ENCODE assay signal across 9 cellular contexts in genomic region chr4:70559216-70559830, GRCh38. TPM values are rescaled to one million over a fixed set of nuclear protein-coding genes. Genes with fewer than 3 reads are reported as not detected.
DNase-seq lines count a peak whose midpoint lies in the region; ATAC-seq, FAIRE-seq and TF ChIP-seq lines count a peak whose summit lies in the region.
"Had no signal": no experiment of that assay in that cellular context is flagged by ENCODE, and none has a peak within 500 bp of the region (broad histone marks: within the 10 kb centered on the region; RNA-seq: fewer than 3 reads in every experiment).

No MANE protein-coding gene starts in this region.

- FAIRE-seq in astrocyte (lab: Jason Lieb, UNC) = peak; percentile 54

- no peaks in the 10 kb centered on the region for H3K9me3 ChIP-seq in CD4-positive, CD25-positive, alpha-beta regulatory T cell (ENCODE audit: control insufficient read depth in 2 of 2, low read length in 2 of 2)
- H3K9me3 ChIP-seq in OCI-LY3 (ENCODE audit: insufficient read depth, low read length) = no peaks in the 10 kb centered on the region
- H3K9me3 ChIP-seq in astrocyte (ENCODE audit: insufficient read depth, low read depth, low read length) = no peaks in the 10 kb centered on the region

- no peaks in the 10 kb centered on the region for H3K27me3 ChIP-seq in CD4-positive, CD25-positive, alpha-beta regulatory T cell (ENCODE audit: control insufficient read depth, insufficient read depth, low read length)
- H3K27me3 ChIP-seq in OCI-LY3 (ENCODE audit: low read depth, low read length) (no peaks in the 10 kb centered on the region), astrocyte (ENCODE audit: insufficient read depth, low read length) (no peaks in the 10 kb centered on the region)

- H3K79me2 ChIP-seq in OCI-LY3 (ENCODE audit: low read length) (no peaks in the 10 kb centered on the region), astrocyte (ENCODE audit: insufficient read depth, low read length) (no peaks in the 10 kb centered on the region)

- H3K27ac ChIP-seq in CD4-positive, CD25-positive, alpha-beta regulatory T cell (ENCODE audit: insufficient read depth, low read length, poor library complexity, severe bottlenecking) = no peak overlapping the region
- H3K27ac ChIP-seq in OCI-LY3 (ENCODE audit: low read length) = no peak overlapping the region
- H3K27ac ChIP-seq in astrocyte (ENCODE audit: low read depth, low read length) = no peak overlapping the region

- no peaks in the 10 kb centered on the region for H3K36me3 ChIP-seq in CD4-positive, CD25-positive, alpha-beta regulatory T cell (ENCODE audit: control insufficient read depth, insufficient read depth, low read length)
- H3K36me3 ChIP-seq in OCI-LY3 (replicated peaks; ENCODE audit: low read depth, low read length) (no peaks in the 10 kb centered on the region), astrocyte (ENCODE audit: insufficient read depth, low read length) (no peaks in the 10 kb centered on the region)

- no peak overlapping the region for H3K4me3 Mint-ChIP-seq in CD4-positive, CD25-positive, alpha-beta regulatory T cell
- H3K4me3 Mint-ChIP-seq in astrocyte (ENCODE audit: unreplicated experiment) = no peak overlapping the region
- no peak overlapping the region for H3K4me3 Mint-ChIP-seq in activated T-helper 17 cell treated with anti-CD3 and anti-CD28 coated beads, Interleukin-2, amount 50 U/mL, for 72 hours

- no peaks in the 10 kb centered on the region for H3K36me3 Mint-ChIP-seq in CD4-positive, CD25-positive, alpha-beta regulatory T cell
- no peaks in the 10 kb centered on the region for H3K36me3 Mint-ChIP-seq in astrocyte (ENCODE audit: low read depth, unreplicated experiment)
- H3K36me3 Mint-ChIP-seq in activated T-helper 17 cell treated with anti-CD3 and anti-CD28 coated beads, Interleukin-2, amount 50 U/mL, for 72 hours (ENCODE audit: low read depth) = no peaks in the 10 kb centered on the region

- H3K27ac Mint-ChIP-seq in CD4-positive, CD25-positive, alpha-beta regulatory T cell = no peak overlapping the region
- H3K27ac Mint-ChIP-seq in astrocyte (ENCODE audit: unreplicated experiment) = no peak overlapping the region
- no peak overlapping the region for H3K27ac Mint-ChIP-seq in activated T-helper 17 cell treated with anti-CD3 and anti-CD28 coated beads, Interleukin-2, amount 50 U/mL, for 72 hours

- peaks cover 0 to 3% (median 0%) of the 10 kb centered on the region in 4 donors for H3K4me1 Mint-ChIP-seq in CD4-positive, CD25-positive, alpha-beta regulatory T cell
- H3K4me1 Mint-ChIP-seq in astrocyte (ENCODE audit: low read depth, unreplicated experiment) = peaks cover 11% of the 10 kb centered on the region
- peaks cover 5% of the 10 kb centered on the region for H3K4me1 Mint-ChIP-seq in activated T-helper 17 cell treated with anti-CD3 and anti-CD28 coated beads, Interleukin-2, amount 50 U/mL, for 72 hours

- peak; percentile 90 for TF ChIP-seq CTCF in OCI-LY3 (IDR thresholded peaks at IDR 0.05; ENCODE audit: low read depth, low read length)
- peak; percentile 87 for TF ChIP-seq CTCF in astrocyte (IDR thresholded peaks at IDR 0.05; ENCODE audit: insufficient read depth, low read depth, low read length)

- no peak overlapping the region for H2AFZ ChIP-seq in OCI-LY3 (ENCODE audit: low read depth, low read length)
- no peak overlapping the region for H2AFZ ChIP-seq in astrocyte (ENCODE audit: low read depth, low read length)

- H4K20me1 ChIP-seq in OCI-LY3 (ENCODE audit: insufficient read depth, low read length) (no peaks in the 10 kb centered on the region), astrocyte (ENCODE audit: insufficient read depth, low read length) (no peaks in the 10 kb centered on the region)

- H3K9ac ChIP-seq in OCI-LY3 (ENCODE audit: low read length) = no peak overlapping the region
- H3K9ac ChIP-seq in astrocyte (ENCODE audit: low read length) = no peak overlapping the region

- ATAC-seq in CD4-positive, CD25-positive, alpha-beta regulatory T cell (ENCODE audit: low read depth in 2 of 2) = peak in 1 of 2 donors; percentile 37
- ATAC-seq in GM18519 (IDR thresholded peaks at IDR 0.05; ENCODE audit: low FRiP score, unreplicated experiment) (peak; percentile 87), HG03378 (IDR thresholded peaks at IDR 0.05; ENCODE audit: unreplicated experiment) (peak; percentile 74)
- ATAC-seq in activated T-helper 17 cell treated with anti-CD3 and anti-CD28 coated beads, Interleukin-2, amount 50 U/mL, for 72 hours (replicated peaks) = no peak

- no peaks in the 10 kb centered on the region for H3K27me3 Mint-ChIP-seq in CD4-positive, CD25-positive, alpha-beta regulatory T cell
- H3K27me3 Mint-ChIP-seq in astrocyte (ENCODE audit: low read depth, unreplicated experiment) = no peaks in the 10 kb centered on the region
- H3K27me3 Mint-ChIP-seq in activated T-helper 17 cell treated with anti-CD3 and anti-CD28 coated beads, Interleukin-2, amount 50 U/mL, for 72 hours = no peaks in the 10 kb centered on the region

- peak in 2 of 3 donors; percentile 23 to 40 for DNase-seq in CD4-positive, CD25-positive, alpha-beta regulatory T cell
- DNase-seq in astrocyte (ENCODE audit: low read depth) (peak; percentile 12), iPS-NIHi7 (ENCODE audit: extremely low spot score) (peak; percentile 62)
- DNase-seq in stimulated activated CD4-positive, alpha-beta T cell treated with anti-CD3 and anti-CD28 coated beads, Interleukin-1b, Interleukin-23, amount 100 ng/mL, for 48 hours = peak; percentile 19

- H3K4me2 ChIP-seq in OCI-LY3 (ENCODE audit: low read length) (peak overlapping the region; percentile 18), astrocyte (ENCODE audit: low read length) (no peak overlapping the region)

- peaks cover 0 to 3% (median 0%) of the 10 kb centered on the region in 7 donors for H3K9me3 Mint-ChIP-seq in CD4-positive, CD25-positive, alpha-beta regulatory T cell
- no peaks in the 10 kb centered on the region for H3K9me3 Mint-ChIP-seq in astrocyte (ENCODE audit: unreplicated experiment)
- H3K9me3 Mint-ChIP-seq in activated T-helper 17 cell treated with anti-CD3 and anti-CD28 coated beads, Interleukin-2, amount 50 U/mL, for 72 hours = no peaks in the 10 kb centered on the region

- H3K4me1 ChIP-seq in CD4-positive, CD25-positive, alpha-beta regulatory T cell (ENCODE audit: control insufficient read depth, insufficient read depth, low read length, poor library complexity, severe bottlenecking) = no peaks in the 10 kb centered on the region
- peaks cover 13% of the 10 kb centered on the region for H3K4me1 ChIP-seq in OCI-LY3 (ENCODE audit: low read length)
- H3K4me1 ChIP-seq in astrocyte (ENCODE audit: insufficient read depth, low read length) = no peaks in the 10 kb centered on the region

- H3K4me3 ChIP-seq in CD4-positive, CD25-positive, alpha-beta regulatory T cell (ENCODE audit: low read depth, low read length) = no peak overlapping the region
- no peak overlapping the region for H3K4me3 ChIP-seq in OCI-LY3 (ENCODE audit: low read length)
- no peak overlapping the region for H3K4me3 ChIP-seq in astrocyte (ENCODE audit: insufficient read depth, low read depth, low read length)

RNA-seq across cellular contexts. Expression of gene AMBN, which starts 32.7 kb away (rescaled TPM):
- total RNA-seq in CD4-positive, CD25-positive, alpha-beta regulatory T cell = not detected
- polyA plus RNA-seq in CD4-positive, CD25-positive, alpha-beta regulatory T cell = not detected
- total RNA-seq in astrocyte = not detected in 2 replicates
- total RNA-seq in activated T-helper 17 cell treated with anti-CD3 and anti-CD28 coated beads, Interleukin-2, amount 50 U/mL, for 72 hours = not detected
- total RNA-seq: activated CD8-positive, alpha-beta memory T cell treated with anti-CD3 and anti-CD28 coated beads for 36 hours had no signal

RNA-seq across cellular contexts. Expression of gene AMTN, which starts 41.0 kb away (rescaled TPM):
- not detected for total RNA-seq in CD4-positive, CD25-positive, alpha-beta regulatory T cell
- polyA plus RNA-seq in CD4-positive, CD25-positive, alpha-beta regulatory T cell = not detected
- total RNA-seq in astrocyte = not detected in 2 replicates
- total RNA-seq in activated T-helper 17 cell treated with anti-CD3 and anti-CD28 coated beads, Interleukin-2, amount 50 U/mL, for 72 hours = not detected
- total RNA-seq: activated CD8-positive, alpha-beta memory T cell treated with anti-CD3 and anti-CD28 coated beads for 36 hours had no signal

Comparison
In these comparisons a context has a peak if more than half of its experiments do, and no peak if none do; other contexts are left out.
1. DNase-seq: peak in every context shown above with its lines; median percentile 62 in iPS-NIHi7; 32 in CD4-positive, CD25-positive, alpha-beta regulatory T cell; 19 in stimulated activated CD4-positive, alpha-beta T cell treated with anti-CD3 and anti-CD28 coated beads, Interleukin-1b, Interleukin-23, amount 100 ng/mL, for 48 hours; 12 in astrocyte.